ENCODE assay signal across 1 cellular context in genomic region chr10:119120875-119121274, GRCh38.
TF ChIP-seq lines count a peak whose summit lies in the region.

No MANE protein-coding gene starts in this region.

TF ChIP-seq in HepG2, 621 proteins besides CTCF, POLR2A, EP300 and RAD21:
- peak; percentile 36; the same call in 1 of the 2 replicates for TF ChIP-seq ZMYM2 (CRISPR knock-in tag; IDR thresholded peaks at IDR 0.05)
- no peak for TF ChIP-seq U2AF2 (IDR thresholded peaks at IDR 0.05; ENCODE audit: low read depth, low read length)
- no peak for TF ChIP-seq ZNF335 (CRISPR knock-in tag; IDR thresholded peaks at IDR 0.05)
- no peak for TF ChIP-seq ATF7-NPFF (CRISPR knock-in tag; IDR thresholded peaks at IDR 0.05; ENCODE audit: low read depth)
- TF ChIP-seq ZMAT3 (CRISPR knock-in tag; conservative IDR thresholded peaks at IDR 0.05), result no peak
- TF ChIP-seq ZNF468 (CRISPR knock-in tag; IDR thresholded peaks at IDR 0.05), result no peak
- no peak for TF ChIP-seq RFX5 (IDR thresholded peaks at IDR 0.05; ENCODE audit: low read depth, low read length)
- TF ChIP-seq, protein P1, sequence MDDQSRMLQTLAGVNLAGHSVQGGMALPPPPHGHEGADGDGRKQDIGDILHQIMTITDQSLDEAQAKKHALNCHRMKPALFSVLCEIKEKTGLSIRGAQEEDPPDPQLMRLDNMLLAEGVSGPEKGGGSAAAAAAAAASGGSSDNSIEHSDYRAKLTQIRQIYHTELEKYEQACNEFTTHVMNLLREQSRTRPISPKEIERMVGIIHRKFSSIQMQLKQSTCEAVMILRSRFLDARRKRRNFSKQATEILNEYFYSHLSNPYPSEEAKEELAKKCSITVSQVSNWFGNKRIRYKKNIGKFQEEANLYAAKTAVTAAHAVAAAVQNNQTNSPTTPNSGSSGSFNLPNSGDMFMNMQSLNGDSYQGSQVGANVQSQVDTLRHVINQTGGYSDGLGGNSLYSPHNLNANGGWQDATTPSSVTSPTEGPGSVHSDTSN (CRISPR knock-in tag; IDR thresholded peaks at IDR 0.05; ENCODE audit: borderline replicate concordance), result no peak
- no peak for TF ChIP-seq GTF2F1 (IDR thresholded peaks at IDR 0.05; ENCODE audit: low read length)
- no peak for TF ChIP-seq FOXK2 (IDR thresholded peaks at IDR 0.05)
- no peak for TF ChIP-seq ZNF777 (CRISPR knock-in tag; IDR thresholded peaks at IDR 0.05)
- no peak for TF ChIP-seq ZNF180 (CRISPR knock-in tag; IDR thresholded peaks at IDR 0.05; ENCODE audit: borderline replicate concordance, low read depth)
- TF ChIP-seq TCF12 (IDR thresholded peaks at IDR 0.05), result no peak
- TF ChIP-seq TCF12 (CRISPR knock-in tag; IDR thresholded peaks at IDR 0.05), result no peak; the same call in 1 of the 2 replicates
- no peak for TF ChIP-seq ZNF550 (CRISPR knock-in tag; IDR thresholded peaks at IDR 0.05; ENCODE audit: borderline replicate concordance)
- TF ChIP-seq ZNF121 (CRISPR knock-in tag; IDR thresholded peaks at IDR 0.05), result peak; percentile 87; the same call in 1 of the 2 replicates
- no peak for TF ChIP-seq ZSCAN20 (CRISPR knock-in tag; IDR thresholded peaks at IDR 0.05; ENCODE audit: borderline replicate concordance)
